Comparison of ENCODE assay signal across 18 cellular contexts in genomic region chr1:246032111-246032551, GRCh38.
DNase-seq lines count a peak whose midpoint lies in the region; ATAC-seq and TF ChIP-seq lines count a peak whose summit lies in the region.
"Had no signal": no experiment of that assay in that cellular context is flagged by ENCODE, and none has a peak within 500 bp of the region (broad histone marks: within the 10 kb centered on the region; RNA-seq: fewer than 3 reads in every experiment).

No MANE protein-coding gene starts in this region.

- peaks cover 32% of the 10 kb centered on the region for H3K4me1 Mint-ChIP-seq in glutamatergic neuron (ENCODE audit: low read depth, unreplicated experiment)
- no peaks in the 10 kb centered on the region for H3K4me1 Mint-ChIP-seq in CD8-positive, alpha-beta T cell (ENCODE audit: low read depth)

- WGBS in prostate gland: 36% methylated on average over 3 of the region's 3 CpGs

- no peak overlapping the region for H3K4me3 ChIP-seq in prostate gland
- H3K4me3 ChIP-seq in CD8-positive, alpha-beta T cell (ENCODE audit: low read depth, low read length): no peak overlapping the region
- H3K4me3 ChIP-seq: K562, tibial artery had no signal

- in situ Hi-C loops in G401 (cut with HindIII; ENCODE audit: low sequenced_read_pairs): no loop called here

- CTCF ChIA-PET in CD8-positive, alpha-beta T cell (lab: Charles Lee): no interaction called here

- no peaks in the 10 kb centered on the region for H3K36me3 ChIP-seq in prostate gland
- H3K36me3 ChIP-seq in CD8-positive, alpha-beta T cell (ENCODE audit: insufficient read depth, low read length): no peaks in the 10 kb centered on the region
- H3K36me3 ChIP-seq: tibial artery had no signal

- H3K27ac ChIP-seq in prostate gland: no peak overlapping the region
- H3K27ac ChIP-seq in CD8-positive, alpha-beta T cell (ENCODE audit: low read depth, low read length): no peak overlapping the region
- H3K27ac ChIP-seq: tibial artery had no signal

- no peaks in the 10 kb centered on the region for H3K9me3 ChIP-seq in prostate gland
- no peaks in the 10 kb centered on the region for H3K9me3 ChIP-seq in CD8-positive, alpha-beta T cell (ENCODE audit: low read length)
- H3K9me3 ChIP-seq: tibial artery had no signal

- POLR2A ChIA-PET in CD8-positive, alpha-beta T cell (lab: Charles Lee): interaction anchor here (0.6 kb wide), 1 partner anchor 249 kb away, joined by 5 read pairs; no protein-coding TSS in a partner anchor

- TF ChIP-seq CTCF in glutamatergic neuron (IDR thresholded peaks at IDR 0.05; ENCODE audit: partially characterized antibody, unreplicated experiment) (no peak), prostate gland (IDR thresholded peaks at IDR 0.05) (no peak)
- TF ChIP-seq CTCF in CD8-positive, alpha-beta T cell (IDR thresholded peaks at IDR 0.05): no peak

- H3K27me3 ChIP-seq in prostate gland (replicated peaks; ENCODE audit: insufficient read depth): no peaks in the 10 kb centered on the region
- no peaks in the 10 kb centered on the region for H3K27me3 ChIP-seq in CD8-positive, alpha-beta T cell (ENCODE audit: insufficient read depth, low read length)
- H3K27me3 ChIP-seq: tibial artery had no signal

- intact Hi-C loops in prostate gland (cut with DNase I): no loop called here
- intact Hi-C loops in CD8-positive, alpha-beta T cell (cut with DNase I, micrococcal nuclease): no loop called here

- no peak for TF ChIP-seq POLR2A in prostate gland (IDR thresholded peaks at IDR 0.05)

- peak overlapping the region; percentile 57 for H3K4me3 Mint-ChIP-seq in glutamatergic neuron (ENCODE audit: unreplicated experiment)
- no peak overlapping the region for H3K4me3 Mint-ChIP-seq in CD8-positive, alpha-beta T cell
- H3K4me3 Mint-ChIP-seq: T-helper 1 cell treated with Interleukin-12 subunit alpha and Interleukin-12 subunit beta and Interleukin-4 antibody, amounts not matched to agents 30 μg/mL and 1 μg/mL, for 36 hours had no signal

- no peaks in the 10 kb centered on the region for H3K27me3 Mint-ChIP-seq in glutamatergic neuron (ENCODE audit: unreplicated experiment)
- H3K27me3 Mint-ChIP-seq in CD8-positive, alpha-beta T cell (ENCODE audit: low read depth): no peaks in the 10 kb centered on the region

- no peak for ATAC-seq in CD8-positive, alpha-beta T cell
- ATAC-seq: K562 had no signal

- H3K36me3 Mint-ChIP-seq in glutamatergic neuron (ENCODE audit: unreplicated experiment): no peaks in the 10 kb centered on the region
- peaks cover 4% of the 10 kb centered on the region for H3K36me3 Mint-ChIP-seq in CD8-positive, alpha-beta T cell

- DNase-seq in G401 (ENCODE audit: low spot score) (peak; percentile 85), NCI-H1694 treated with DMSO at 0.1 percent for 48 hours (lab: John Stamatoyannopoulos, UW) (peak; percentile 79), glutamatergic neuron (peak; percentile 39), renal cortical epithelial cell (ENCODE audit: low read depth) (peak; percentile 83), prostate gland (ENCODE audit: low spot score) (no peak), COLO829 (ENCODE audit: low spot score) (no peak)
- DNase-seq in CD8-positive, alpha-beta T cell: no peak
- DNase-seq: activated CD4-positive, alpha-beta T cell treated with anti-CD3 and anti-CD28 coated beads, Interleukin-2, amount 50 U/mL, for 4 hours; activated gamma-delta T cell treated with Interleukin-2 at 50 U/mL for 16 hours; erythroblast; NCI-H1930; occipital lobe; OCI-M1; SIG-M5; stimulated activated naive CD4-positive, alpha-beta T cell treated with Interleukin-2 at 50 U/mL for 16 hours; tibial artery had no signal

- H3K4me1 ChIP-seq in prostate gland (replicated peaks): no peaks in the 10 kb centered on the region
- no peaks in the 10 kb centered on the region for H3K4me1 ChIP-seq in CD8-positive, alpha-beta T cell (ENCODE audit: insufficient read depth, low read length)
- H3K4me1 ChIP-seq: tibial artery had no signal

- peaks cover 6% of the 10 kb centered on the region for H3K9me3 Mint-ChIP-seq in glutamatergic neuron (ENCODE audit: unreplicated experiment)
- H3K9me3 Mint-ChIP-seq in CD8-positive, alpha-beta T cell: no peaks in the 10 kb centered on the region

- H3K27ac Mint-ChIP-seq in glutamatergic neuron (ENCODE audit: unreplicated experiment): peak overlapping the region; percentile 92
- H3K27ac Mint-ChIP-seq in CD8-positive, alpha-beta T cell: no peak overlapping the region
- H3K27ac Mint-ChIP-seq: T-helper 1 cell treated with Interleukin-12 subunit alpha and Interleukin-12 subunit beta and Interleukin-4 antibody, amounts not matched to agents 30 μg/mL and 1 μg/mL, for 36 hours had no signal

Comparison
In these comparisons a context has a peak if more than half of its experiments do, and no peak if none do; other contexts are left out.
1. DNase-seq: peak in G401 (single experiment), NCI-H1694 treated with DMSO at 0.1 percent for 48 hours (single experiment), glutamatergic neuron (single experiment) and renal cortical epithelial cell (single experiment); none in prostate gland (single experiment), COLO829 (single experiment) and CD8-positive, alpha-beta T cell (0 of 7).